In the genomic region with DNA sequence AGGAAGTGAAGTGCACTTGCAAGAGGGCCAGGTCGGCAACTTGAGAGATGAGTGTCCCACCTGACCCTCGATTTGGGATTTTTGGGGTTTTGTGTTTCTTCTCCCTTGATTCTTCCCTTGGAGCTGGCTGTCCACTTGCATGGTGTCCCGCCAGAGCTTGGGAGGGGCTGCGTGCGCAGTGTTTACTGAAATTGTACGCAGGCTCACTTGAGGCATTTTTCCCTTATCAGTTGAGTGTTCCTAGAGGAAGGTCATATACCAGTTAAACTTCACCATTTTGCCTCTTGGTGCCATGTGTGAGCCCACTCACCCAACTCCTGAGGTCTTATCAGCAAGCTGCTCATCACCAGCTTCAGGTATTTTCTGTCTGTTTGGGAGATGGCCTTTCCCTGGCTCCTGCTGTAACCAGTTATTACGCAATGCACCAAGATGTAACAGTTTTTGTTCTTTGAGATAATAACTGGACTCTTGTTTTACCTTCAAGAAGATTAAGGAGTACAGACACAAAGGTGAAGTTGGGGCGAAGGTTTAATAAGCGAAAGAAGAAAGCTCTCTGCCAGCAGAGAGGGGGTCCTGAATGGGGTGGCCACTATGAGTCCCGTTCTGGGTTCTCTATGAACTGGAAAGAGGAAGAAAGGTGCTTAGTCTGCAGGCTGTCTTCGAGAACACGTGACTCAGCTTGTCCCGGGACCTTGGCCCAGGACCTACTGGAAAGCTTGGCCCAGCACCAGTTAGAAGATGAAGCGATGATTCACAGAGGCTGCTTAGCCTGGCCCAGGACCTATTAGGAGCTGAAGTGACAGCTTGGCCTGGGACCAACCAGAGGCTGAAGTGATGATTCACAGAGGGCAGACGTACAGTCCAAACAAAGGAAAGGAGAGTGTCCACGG, we compare ENCODE assay signal across 1 cellular context.
TF ChIP-seq lines count a peak whose summit lies in the region.

No MANE protein-coding gene starts in this region.

TF ChIP-seq in HCT116, 20 proteins besides CTCF, POLR2A, EP300 and RAD21 (continued from another document):
- TF ChIP-seq ZFX (IDR thresholded peaks at IDR 0.05) (no peak), JUND (IDR thresholded peaks at IDR 0.05) (peak; percentile 60), EZH2phosphoT487 (IDR thresholded peaks at IDR 0.05; ENCODE audit: borderline replicate concordance) (no peak), EGR1 (IDR thresholded peaks at IDR 0.05; ENCODE audit: low read depth) (no peak), EZH2 (IDR thresholded peaks at IDR 0.05) (no peak), ELF1 (IDR thresholded peaks at IDR 0.05; ENCODE audit: borderline replicate concordance, low read depth) (no peak), FOSL1 (IDR thresholded peaks at IDR 0.05; ENCODE audit: low read depth) (peak; percentile 53), ZNF274 (IDR thresholded peaks at IDR 0.05; ENCODE audit: low read depth, low read length) (no peak), CEBPB (IDR thresholded peaks at IDR 0.05; ENCODE audit: low read depth) (no peak), SIN3A (IDR thresholded peaks at IDR 0.05; ENCODE audit: low read depth) (peak; percentile 46; the same call in 1 of the 2 replicates), SP1 (IDR thresholded peaks at IDR 0.05; ENCODE audit: low read depth) (peak; percentile 35; the same call in 1 of the 2 replicates), POLR2AphosphoS5 (IDR thresholded peaks at IDR 0.05; ENCODE audit: low read depth, low read length) (peak; percentile 40; the same call in 1 of the 2 replicates)
- TF ChIP-seq, protein P1, sequence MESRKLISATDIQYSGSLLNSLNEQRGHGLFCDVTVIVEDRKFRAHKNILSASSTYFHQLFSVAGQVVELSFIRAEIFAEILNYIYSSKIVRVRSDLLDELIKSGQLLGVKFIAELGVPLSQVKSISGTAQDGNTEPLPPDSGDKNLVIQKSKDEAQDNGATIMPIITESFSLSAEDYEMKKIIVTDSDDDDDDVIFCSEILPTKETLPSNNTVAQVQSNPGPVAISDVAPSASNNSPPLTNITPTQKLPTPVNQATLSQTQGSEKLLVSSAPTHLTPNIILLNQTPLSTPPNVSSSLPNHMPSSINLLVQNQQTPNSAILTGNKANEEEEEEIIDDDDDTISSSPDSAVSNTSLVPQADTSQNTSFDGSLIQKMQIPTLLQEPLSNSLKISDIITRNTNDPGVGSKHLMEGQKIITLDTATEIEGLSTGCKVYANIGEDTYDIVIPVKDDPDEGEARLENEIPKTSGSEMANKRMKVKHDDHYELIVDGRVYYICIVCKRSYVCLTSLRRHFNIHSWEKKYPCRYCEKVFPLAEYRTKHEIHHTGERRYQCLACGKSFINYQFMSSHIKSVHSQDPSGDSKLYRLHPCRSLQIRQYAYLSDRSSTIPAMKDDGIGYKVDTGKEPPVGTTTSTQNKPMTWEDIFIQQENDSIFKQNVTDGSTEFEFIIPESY (IDR thresholded peaks at IDR 0.05; ENCODE audit: extremely low read depth, insufficient replicate concordance, low read length), result no peak
- TF ChIP-seq, protein P2, sequence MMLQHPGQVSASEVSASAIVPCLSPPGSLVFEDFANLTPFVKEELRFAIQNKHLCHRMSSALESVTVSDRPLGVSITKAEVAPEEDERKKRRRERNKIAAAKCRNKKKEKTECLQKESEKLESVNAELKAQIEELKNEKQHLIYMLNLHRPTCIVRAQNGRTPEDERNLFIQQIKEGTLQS (IDR thresholded peaks at IDR 0.05), result no peak
- TF ChIP-seq, protein P3, sequence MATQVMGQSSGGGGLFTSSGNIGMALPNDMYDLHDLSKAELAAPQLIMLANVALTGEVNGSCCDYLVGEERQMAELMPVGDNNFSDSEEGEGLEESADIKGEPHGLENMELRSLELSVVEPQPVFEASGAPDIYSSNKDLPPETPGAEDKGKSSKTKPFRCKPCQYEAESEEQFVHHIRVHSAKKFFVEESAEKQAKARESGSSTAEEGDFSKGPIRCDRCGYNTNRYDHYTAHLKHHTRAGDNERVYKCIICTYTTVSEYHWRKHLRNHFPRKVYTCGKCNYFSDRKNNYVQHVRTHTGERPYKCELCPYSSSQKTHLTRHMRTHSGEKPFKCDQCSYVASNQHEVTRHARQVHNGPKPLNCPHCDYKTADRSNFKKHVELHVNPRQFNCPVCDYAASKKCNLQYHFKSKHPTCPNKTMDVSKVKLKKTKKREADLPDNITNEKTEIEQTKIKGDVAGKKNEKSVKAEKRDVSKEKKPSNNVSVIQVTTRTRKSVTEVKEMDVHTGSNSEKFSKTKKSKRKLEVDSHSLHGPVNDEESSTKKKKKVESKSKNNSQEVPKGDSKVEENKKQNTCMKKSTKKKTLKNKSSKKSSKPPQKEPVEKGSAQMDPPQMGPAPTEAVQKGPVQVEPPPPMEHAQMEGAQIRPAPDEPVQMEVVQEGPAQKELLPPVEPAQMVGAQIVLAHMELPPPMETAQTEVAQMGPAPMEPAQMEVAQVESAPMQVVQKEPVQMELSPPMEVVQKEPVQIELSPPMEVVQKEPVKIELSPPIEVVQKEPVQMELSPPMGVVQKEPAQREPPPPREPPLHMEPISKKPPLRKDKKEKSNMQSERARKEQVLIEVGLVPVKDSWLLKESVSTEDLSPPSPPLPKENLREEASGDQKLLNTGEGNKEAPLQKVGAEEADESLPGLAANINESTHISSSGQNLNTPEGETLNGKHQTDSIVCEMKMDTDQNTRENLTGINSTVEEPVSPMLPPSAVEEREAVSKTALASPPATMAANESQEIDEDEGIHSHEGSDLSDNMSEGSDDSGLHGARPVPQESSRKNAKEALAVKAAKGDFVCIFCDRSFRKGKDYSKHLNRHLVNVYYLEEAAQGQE (IDR thresholded peaks at IDR 0.05; ENCODE audit: low read depth), result no peak
